Comparison of ENCODE assay signal across 21 cellular contexts in the genomic region with DNA sequence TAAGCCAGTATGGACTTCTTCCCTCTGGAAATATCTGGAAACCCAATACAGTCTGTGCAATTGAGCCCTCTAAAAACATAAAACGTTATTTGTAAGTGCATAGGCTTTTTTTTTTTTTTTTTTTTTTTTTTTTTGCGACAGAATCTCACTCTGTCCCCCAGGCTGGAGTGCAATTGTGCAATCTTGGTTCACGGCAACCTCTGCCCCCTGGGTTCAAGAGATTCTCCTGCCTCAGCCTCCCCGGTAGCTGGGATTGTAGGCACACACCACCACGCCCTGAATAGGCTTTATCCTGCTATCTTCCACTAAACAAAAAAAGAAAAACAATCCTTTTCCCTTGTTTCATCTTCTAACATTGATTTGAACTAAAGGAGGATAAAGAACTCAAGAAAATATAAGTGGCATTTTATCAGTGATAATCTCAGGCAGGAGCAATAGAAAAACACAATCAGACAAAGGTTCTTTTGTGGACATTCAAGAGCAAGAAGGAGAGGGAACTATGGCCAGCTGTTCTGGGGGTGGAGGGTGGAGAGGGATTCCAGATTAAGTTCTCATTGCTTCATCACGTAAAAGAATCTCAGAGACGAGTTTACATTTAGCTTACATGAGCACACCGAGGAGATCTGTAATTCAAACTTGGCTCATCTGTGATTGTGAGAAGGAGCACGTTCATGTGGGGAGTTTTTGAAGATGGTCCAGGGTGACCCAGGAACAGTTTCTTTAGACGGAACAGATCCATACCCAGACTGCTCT.
DNase-seq lines count a peak whose midpoint lies in the region; ATAC-seq, FAIRE-seq and TF ChIP-seq lines count a peak whose summit lies in the region.
"Had no signal": no experiment of that assay in that cellular context is flagged by ENCODE, and none has a peak within 500 bp of the region (broad histone marks: within the 10 kb centered on the region; RNA-seq: fewer than 3 reads in every experiment).

No MANE protein-coding gene starts in this region.

- peak overlapping the region; percentile 10 for H3K4me2 ChIP-seq in neural progenitor cell

- no peaks in the 10 kb centered on the region for H3K27me3 Mint-ChIP-seq in neural progenitor cell (ENCODE audit: insufficient read depth, low read depth)

- H3K27ac Mint-ChIP-seq in neural progenitor cell = no peak overlapping the region
- H3K27ac Mint-ChIP-seq: CD4-positive, alpha-beta T cell had no signal

- H3K36me3 Mint-ChIP-seq in neural progenitor cell = peaks cover 22% of the 10 kb centered on the region

- H3K4me1 ChIP-seq in SJCRH30 = peaks cover 23% of the 10 kb centered on the region
- peaks cover 9% of the 10 kb centered on the region for H3K4me1 ChIP-seq in neural progenitor cell
- H3K4me1 ChIP-seq: foreskin keratinocyte, spleen had no signal

- H3K36me3 ChIP-seq in SJCRH30 (peaks cover 9% of the 10 kb centered on the region; the same call in 1 of the 2 replicates), neural progenitor cell (no peaks in the 10 kb centered on the region)
- H3K36me3 ChIP-seq: WERI-Rb-1 had no signal

- H3K27me3 ChIP-seq in AG04450 (ENCODE audit: control insufficient read depth, insufficient read depth, low read length) (no peaks in the 10 kb centered on the region), SJCRH30 (no peaks in the 10 kb centered on the region), neural progenitor cell (no peaks in the 10 kb centered on the region)
- H3K27me3 ChIP-seq: foreskin keratinocyte, spleen, stomach had no signal

- TF ChIP-seq CTCF in AG04450 (IDR thresholded peaks at IDR 0.05; ENCODE audit: low read depth, low read length) (no peak), fibroblast of pulmonary artery (IDR thresholded peaks at IDR 0.05; ENCODE audit: low read length, missing control alignments) (no peak), neural progenitor cell (IDR thresholded peaks at IDR 0.05) (no peak)

- H4K20me1 ChIP-seq in neural progenitor cell (ENCODE audit: low read depth) = no peaks in the 10 kb centered on the region

- POLR2A ChIA-PET in AG04450 (lab: Yijun Ruan, JAX) = interaction anchor here (0.9 to 1.0 kb wide), 4 partner anchors 15 to 68 kb away, joined by 3 to 4 read pairs (median 4); no protein-coding TSS in a partner anchor

- CTCF ChIA-PET in AG04450 (lab: Charles Lee) = interaction anchor here (0.7 to 1.5 kb wide), 2 partner anchors 83 to 116 kb away, joined by 4 to 7 read pairs; no protein-coding TSS in a partner anchor

- no peak overlapping the region for H3K9ac ChIP-seq in neural progenitor cell

- no peak overlapping the region for H2AFZ ChIP-seq in neural progenitor cell (replicated peaks)

- DNase-seq in AG04450 (ENCODE audit: low read depth, low spot score) = peak; percentile 82
- DNase-seq in SJCRH30 = peak; percentile 78 to 90
- peak; percentile 71 for DNase-seq in fibroblast of pulmonary artery (ENCODE audit: low read depth)
- no peak for DNase-seq in neural progenitor cell (ENCODE audit: low spot score)
- no peak for DNase-seq in NCI-H2196 (lab: John Stamatoyannopoulos, UW; ENCODE audit: unreplicated experiment)
- no peak for DNase-seq in activated CD8-positive, alpha-beta memory T cell treated with anti-CD3 and anti-CD28 coated beads for 24 hours
- DNase-seq in H54 (ENCODE audit: insufficient read length, low spot score) = no peak
- DNase-seq: activated effector memory CD4-positive, alpha-beta T cell treated with Interleukin-2 at 50 U/mL for 16 hours; CD4-positive, alpha-beta T cell; foreskin keratinocyte; NCI-H187 treated with DMSO at 0.1 percent for 48 hours; NCI-H69; PC-3; spleen; stomach; SW 1271; WERI-Rb-1 had no signal

- FAIRE-seq in H54 (lab: Jason Lieb, UNC) = no peak
- FAIRE-seq: A204.1, GM12892 had no signal

- no peak for ATAC-seq in SK-N-SH treated with all-trans-retinoic acid at 6 μM for 48 hours
- ATAC-seq: foreskin keratinocyte, PC-3 had no signal

- H3F3A ChIP-seq in neural progenitor cell (ENCODE audit: low read depth) = peaks cover 3% of the 10 kb centered on the region

- H3K27ac ChIP-seq in AG04450 (ENCODE audit: low read depth, low read length) (peak overlapping the region; percentile 79), SJCRH30 (peak overlapping the region; percentile 84), neural progenitor cell (no peak overlapping the region)
- H3K27ac ChIP-seq: foreskin keratinocyte, spleen, WERI-Rb-1 had no signal

- peaks cover 18% of the 10 kb centered on the region for H3K4me1 Mint-ChIP-seq in neural progenitor cell

- H3K9me3 Mint-ChIP-seq in neural progenitor cell = no peaks in the 10 kb centered on the region
- H3K9me3 Mint-ChIP-seq: CD4-positive, alpha-beta T cell had no signal

- TF ChIP-seq POLR2A in H54 (IDR thresholded peaks at IDR 0.05; ENCODE audit: low read depth, low read length) = no peak

- H3K4me3 ChIP-seq in AG04450 (ENCODE audit: low read depth, low read length) (no peak overlapping the region), SJCRH30 (peak overlapping the region; percentile 3; the same call in 1 of the 2 replicates), fibroblast of pulmonary artery (replicated peaks; ENCODE audit: low read depth, low read length) (no peak overlapping the region), neural progenitor cell (no peak overlapping the region)
- H3K4me3 ChIP-seq: lung, spleen, stomach had no signal

- H3K9me3 ChIP-seq in AG04450 (ENCODE audit: control insufficient read depth, insufficient read depth, low read length) (no peaks in the 10 kb centered on the region), SJCRH30 (replicated peaks) (no peaks in the 10 kb centered on the region), neural progenitor cell (ENCODE audit: low read depth) (no peaks in the 10 kb centered on the region)
- H3K9me3 ChIP-seq: spleen, stomach had no signal

- no peaks in the 10 kb centered on the region for H3K79me2 ChIP-seq in neural progenitor cell (ENCODE audit: low read depth)

- H3K4me3 Mint-ChIP-seq in neural progenitor cell = no peak overlapping the region
- H3K4me3 Mint-ChIP-seq: CD4-positive, alpha-beta T cell had no signal

TF ChIP-seq in SK-N-SH treated with all-trans-retinoic acid at 6 μM for 48 hours, 23 proteins besides CTCF, POLR2A, EP300 and RAD21:
- TF ChIP-seq, protein P1, sequence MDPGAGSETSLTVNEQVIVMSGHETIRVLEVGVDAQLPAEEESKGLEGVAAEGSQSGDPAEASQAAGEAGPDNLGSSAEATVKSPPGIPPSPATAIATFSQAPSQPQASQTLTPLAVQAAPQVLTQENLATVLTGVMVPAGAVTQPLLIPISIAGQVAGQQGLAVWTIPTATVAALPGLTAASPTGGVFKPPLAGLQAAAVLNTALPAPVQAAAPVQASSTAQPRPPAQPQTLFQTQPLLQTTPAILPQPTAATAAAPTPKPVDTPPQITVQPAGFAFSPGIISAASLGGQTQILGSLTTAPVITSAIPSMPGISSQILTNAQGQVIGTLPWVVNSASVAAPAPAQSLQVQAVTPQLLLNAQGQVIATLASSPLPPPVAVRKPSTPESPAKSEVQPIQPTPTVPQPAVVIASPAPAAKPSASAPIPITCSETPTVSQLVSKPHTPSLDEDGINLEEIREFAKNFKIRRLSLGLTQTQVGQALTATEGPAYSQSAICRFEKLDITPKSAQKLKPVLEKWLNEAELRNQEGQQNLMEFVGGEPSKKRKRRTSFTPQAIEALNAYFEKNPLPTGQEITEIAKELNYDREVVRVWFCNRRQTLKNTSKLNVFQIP (CRISPR knock-in tag; IDR thresholded peaks at IDR 0.05; ENCODE audit: borderline replicate concordance, low read depth) = no peak
- TF ChIP-seq ZFP30 (CRISPR knock-in tag; IDR thresholded peaks at IDR 0.05) = no peak
- no peak for TF ChIP-seq ARNTL (CRISPR knock-in tag; IDR thresholded peaks at IDR 0.05; ENCODE audit: borderline replicate concordance, low read depth)
- TF ChIP-seq, protein P2, sequence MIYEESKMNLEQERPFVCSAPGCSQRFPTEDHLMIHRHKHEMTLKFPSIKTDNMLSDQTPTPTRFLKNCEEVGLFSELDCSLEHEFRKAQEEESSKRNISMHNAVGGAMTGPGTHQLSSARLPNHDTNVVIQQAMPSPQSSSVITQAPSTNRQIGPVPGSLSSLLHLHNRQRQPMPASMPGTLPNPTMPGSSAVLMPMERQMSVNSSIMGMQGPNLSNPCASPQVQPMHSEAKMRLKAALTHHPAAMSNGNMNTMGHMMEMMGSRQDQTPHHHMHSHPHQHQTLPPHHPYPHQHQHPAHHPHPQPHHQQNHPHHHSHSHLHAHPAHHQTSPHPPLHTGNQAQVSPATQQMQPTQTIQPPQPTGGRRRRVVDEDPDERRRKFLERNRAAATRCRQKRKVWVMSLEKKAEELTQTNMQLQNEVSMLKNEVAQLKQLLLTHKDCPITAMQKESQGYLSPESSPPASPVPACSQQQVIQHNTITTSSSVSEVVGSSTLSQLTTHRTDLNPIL (CRISPR knock-in tag; IDR thresholded peaks at IDR 0.05; ENCODE audit: low read depth) = no peak
- TF ChIP-seq ZNF565 (CRISPR knock-in tag; conservative IDR thresholded peaks at IDR 0.05; ENCODE audit: low read depth) = no peak
- no peak for TF ChIP-seq ISL1 (CRISPR knock-in tag; IDR thresholded peaks at IDR 0.05)
- TF ChIP-seq, protein P3, sequence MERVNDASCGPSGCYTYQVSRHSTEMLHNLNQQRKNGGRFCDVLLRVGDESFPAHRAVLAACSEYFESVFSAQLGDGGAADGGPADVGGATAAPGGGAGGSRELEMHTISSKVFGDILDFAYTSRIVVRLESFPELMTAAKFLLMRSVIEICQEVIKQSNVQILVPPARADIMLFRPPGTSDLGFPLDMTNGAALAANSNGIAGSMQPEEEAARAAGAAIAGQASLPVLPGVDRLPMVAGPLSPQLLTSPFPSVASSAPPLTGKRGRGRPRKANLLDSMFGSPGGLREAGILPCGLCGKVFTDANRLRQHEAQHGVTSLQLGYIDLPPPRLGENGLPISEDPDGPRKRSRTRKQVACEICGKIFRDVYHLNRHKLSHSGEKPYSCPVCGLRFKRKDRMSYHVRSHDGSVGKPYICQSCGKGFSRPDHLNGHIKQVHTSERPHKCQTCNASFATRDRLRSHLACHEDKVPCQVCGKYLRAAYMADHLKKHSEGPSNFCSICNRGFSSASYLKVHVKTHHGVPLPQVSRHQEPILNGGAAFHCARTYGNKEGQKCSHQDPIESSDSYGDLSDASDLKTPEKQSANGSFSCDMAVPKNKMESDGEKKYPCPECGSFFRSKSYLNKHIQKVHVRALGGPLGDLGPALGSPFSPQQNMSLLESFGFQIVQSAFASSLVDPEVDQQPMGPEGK (CRISPR knock-in tag; IDR thresholded peaks at IDR 0.05; ENCODE audit: borderline replicate concordance) = no peak
- TF ChIP-seq TCF4 (CRISPR knock-in tag; IDR thresholded peaks at IDR 0.05; ENCODE audit: borderline replicate concordance) = no peak
- TF ChIP-seq ZFP3 (CRISPR knock-in tag; IDR thresholded peaks at IDR 0.05) = no peak

Comparison
In these comparisons a context has a peak if more than half of its experiments do, and no peak if none do; other contexts are left out.
1. DNase-seq: peak in AG04450 (single experiment), SJCRH30 (2 of 2) and fibroblast of pulmonary artery (single experiment); none in neural progenitor cell (single experiment), NCI-H2196 (single experiment), activated CD8-positive, alpha-beta memory T cell treated with anti-CD3 and anti-CD28 coated beads for 24 hours (single experiment) and H54 (single experiment).